23 cellular contexts compared by ENCODE assay signal in genomic region chr7:53984776-53985175, GRCh38.
DNase-seq lines count a peak whose midpoint lies in the region; ATAC-seq and TF ChIP-seq lines count a peak whose summit lies in the region.
"Had no signal": no experiment of that assay in that cellular context is flagged by ENCODE, and none has a peak within 500 bp of the region (broad histone marks: within the 10 kb centered on the region; RNA-seq: fewer than 3 reads in every experiment).

No MANE protein-coding gene starts in this region.

- in situ Hi-C loops in mammary epithelial cell (cut with MboI; ENCODE audit: low sequenced_read_pairs in 2 of 2), result no loop called here

- H3K9me3 ChIP-seq in mammary epithelial cell (replicated peaks; ENCODE audit: insufficient read depth, low read length) (no peaks in the 10 kb centered on the region), osteoblast (ENCODE audit: low read depth, low read length) (no peaks in the 10 kb centered on the region), upper lobe of left lung (no peaks in the 10 kb centered on the region)
- H3K9me3 ChIP-seq: BE2C, gastroesophageal sphincter, ovary, SK-N-SH, suprapubic skin had no signal

- ATAC-seq in HG03571 (IDR thresholded peaks at IDR 0.05; ENCODE audit: unreplicated experiment) (no peak), upper lobe of left lung (ENCODE audit: low FRiP score in 2 of 2) (no peak)
- ATAC-seq: activated T-helper 17 cell treated with anti-CD3 and anti-CD28 coated beads, Interleukin-2, amount 50 U/mL, for 72 hours; CD8-positive, alpha-beta T cell; gastroesophageal sphincter had no signal

- CTCF ChIA-PET in mammary epithelial cell (lab: Charles Lee; ENCODE audit: low non-redundant PET), result no interaction called here

- TF ChIP-seq EP300 in upper lobe of left lung (IDR thresholded peaks at IDR 0.05), result no peak

- H4K20me1 ChIP-seq in mammary epithelial cell (ENCODE audit: insufficient read depth, low read length), result no peaks in the 10 kb centered on the region
- H4K20me1 ChIP-seq in osteoblast (ENCODE audit: insufficient read depth, low read length), result no peaks in the 10 kb centered on the region

- H3K27ac ChIP-seq in mammary epithelial cell (ENCODE audit: insufficient read depth, low read depth, low read length), result no peak overlapping the region
- no peak overlapping the region for H3K27ac ChIP-seq in osteoblast (ENCODE audit: low read depth, low read length)
- no peak overlapping the region for H3K27ac ChIP-seq in upper lobe of left lung
- H3K27ac ChIP-seq: brain microvascular endothelial cell, gastroesophageal sphincter, ovary, skin epidermis, suprapubic skin had no signal

- no peak overlapping the region for H2AFZ ChIP-seq in mammary epithelial cell (ENCODE audit: low read depth, low read length)
- no peak overlapping the region for H2AFZ ChIP-seq in osteoblast (ENCODE audit: low read length)

- DNase-seq in ELF-1 (ENCODE audit: low read depth, low spot score), result peak; percentile 15
- peak; percentile 3 for DNase-seq in OCI-M1 (lab: John Stamatoyannopoulos, UW)
- peak; percentile 29 for DNase-seq in mammary epithelial cell
- DNase-seq in osteoblast (ENCODE audit: insufficient read length, low spot score, missing footprints), result peak; percentile 58
- no peak for DNase-seq in SKM-1 (lab: John Stamatoyannopoulos, UW; ENCODE audit: unreplicated experiment)
- DNase-seq in upper lobe of left lung, result no peak
- DNase-seq: activated CD4-positive, alpha-beta memory T cell treated with anti-CD3 and anti-CD28 coated beads, Interleukin-2, amount 10 ng/mL, durations not matched to agents 7 days and 5 days; activated CD8-positive, alpha-beta memory T cell treated with anti-CD3 and anti-CD28 coated beads, Interleukin-2, amount 50 U/mL, for 4 hours; activated naive CD4-positive, alpha-beta T cell treated with anti-CD3 and anti-CD28 coated beads, Interleukin-2, amount 50 U/mL, for 16 hours; BE2C; brain microvascular endothelial cell; CD8-positive, alpha-beta T cell; NCI-H1048; NCI-H1694; NCI-H510A; ovary; SK-N-SH; stimulated activated naive CD4-positive, alpha-beta T cell treated with Interleukin-2 at 50 U/mL for 16 hours had no signal

- intact Hi-C loops in mammary epithelial cell (cut with micrococcal nuclease), result no loop called here

- H3K4me3 ChIP-seq in mammary epithelial cell (replicated peaks in 1 of 3; ENCODE audit: insufficient read depth in 1 of 3, low read depth in 2 of 3, low read length in 3 of 3) (no peak overlapping the region), osteoblast (ENCODE audit: insufficient read depth, low read length) (no peak overlapping the region), upper lobe of left lung (no peak overlapping the region)
- H3K4me3 ChIP-seq: gastroesophageal sphincter, ovary, skin epidermis, suprapubic skin had no signal

- TF ChIP-seq CTCF in mammary epithelial cell (conservative IDR thresholded peaks at IDR 0.05 in 1 of 2, IDR thresholded peaks at IDR 0.05 in 1 of 2; ENCODE audit: extremely low read depth in 1 of 2, insufficient read depth in 1 of 2, low read depth in 1 of 2, low read length in 2 of 2) (no peak), osteoblast (IDR thresholded peaks at IDR 0.05; ENCODE audit: extremely low read depth, low read depth, low read length) (no peak), upper lobe of left lung (IDR thresholded peaks at IDR 0.05) (no peak)

- 43% methylated on average over 1 of the region's 4 CpGs for WGBS in mammary epithelial cell (ENCODE audit: low coverage, missing lambda C conversion rate)
- WGBS in upper lobe of left lung, 2 donors, result 60 to 85% methylated on average over 4 of the region's 4 CpGs

- no TSS peak for BruUV-seq in mammary epithelial cell (replicated peaks; lab: Mats Ljungman, UMichigan)

- dilution Hi-C loops in mammary epithelial cell (cut with HindIII; ENCODE audit: low sequenced_read_pairs), result no loop called here

- H3K36me3 ChIP-seq in mammary epithelial cell (ENCODE audit: insufficient read depth, low read length), result no peaks in the 10 kb centered on the region
- no peaks in the 10 kb centered on the region for H3K36me3 ChIP-seq in osteoblast (ENCODE audit: insufficient read depth, low read length)
- no peaks in the 10 kb centered on the region for H3K36me3 ChIP-seq in upper lobe of left lung
- H3K36me3 ChIP-seq: BE2C, brain microvascular endothelial cell, gastroesophageal sphincter, ovary, suprapubic skin had no signal

- TF ChIP-seq POLR2A in upper lobe of left lung (IDR thresholded peaks at IDR 0.05), result no peak

- no peaks in the 10 kb centered on the region for H3K27me3 ChIP-seq in mammary epithelial cell (ENCODE audit: insufficient read depth, low read length)
- H3K27me3 ChIP-seq in osteoblast (ENCODE audit: insufficient read depth, low read length), result no peaks in the 10 kb centered on the region
- no peaks in the 10 kb centered on the region for H3K27me3 ChIP-seq in upper lobe of left lung
- H3K27me3 ChIP-seq: BE2C, brain microvascular endothelial cell, gastroesophageal sphincter, ovary, suprapubic skin had no signal

- H3K79me2 ChIP-seq in mammary epithelial cell (ENCODE audit: insufficient read depth, low read length) (no peaks in the 10 kb centered on the region), osteoblast (ENCODE audit: insufficient read depth, low read length) (no peaks in the 10 kb centered on the region)

- H3K4me1 ChIP-seq in mammary epithelial cell (ENCODE audit: insufficient read depth, low read length), result no peaks in the 10 kb centered on the region
- H3K4me1 ChIP-seq in osteoblast (ENCODE audit: insufficient read depth, low read length), result no peaks in the 10 kb centered on the region
- H3K4me1 ChIP-seq in upper lobe of left lung, result no peaks in the 10 kb centered on the region
- H3K4me1 ChIP-seq: BE2C, gastroesophageal sphincter, suprapubic skin had no signal

- H3K9ac ChIP-seq in mammary epithelial cell (ENCODE audit: insufficient read depth, low read length), result no peak overlapping the region
- H3K9ac ChIP-seq: SK-N-SH had no signal

- no peak overlapping the region for H3K4me2 ChIP-seq in mammary epithelial cell (ENCODE audit: insufficient read depth, low read depth, low read length)
- H3K4me2 ChIP-seq in osteoblast (ENCODE audit: insufficient read depth, low read length), result no peak overlapping the region
- H3K4me2 ChIP-seq: SK-N-SH had no signal

Comparison
In these comparisons a context has a peak if more than half of its experiments do, and no peak if none do; other contexts are left out.
1. DNase-seq: peak in ELF-1 (single experiment), OCI-M1 (single experiment), mammary epithelial cell (single experiment) and osteoblast (single experiment); none in SKM-1 (single experiment) and upper lobe of left lung (0 of 2).